In the genomic region with DNA sequence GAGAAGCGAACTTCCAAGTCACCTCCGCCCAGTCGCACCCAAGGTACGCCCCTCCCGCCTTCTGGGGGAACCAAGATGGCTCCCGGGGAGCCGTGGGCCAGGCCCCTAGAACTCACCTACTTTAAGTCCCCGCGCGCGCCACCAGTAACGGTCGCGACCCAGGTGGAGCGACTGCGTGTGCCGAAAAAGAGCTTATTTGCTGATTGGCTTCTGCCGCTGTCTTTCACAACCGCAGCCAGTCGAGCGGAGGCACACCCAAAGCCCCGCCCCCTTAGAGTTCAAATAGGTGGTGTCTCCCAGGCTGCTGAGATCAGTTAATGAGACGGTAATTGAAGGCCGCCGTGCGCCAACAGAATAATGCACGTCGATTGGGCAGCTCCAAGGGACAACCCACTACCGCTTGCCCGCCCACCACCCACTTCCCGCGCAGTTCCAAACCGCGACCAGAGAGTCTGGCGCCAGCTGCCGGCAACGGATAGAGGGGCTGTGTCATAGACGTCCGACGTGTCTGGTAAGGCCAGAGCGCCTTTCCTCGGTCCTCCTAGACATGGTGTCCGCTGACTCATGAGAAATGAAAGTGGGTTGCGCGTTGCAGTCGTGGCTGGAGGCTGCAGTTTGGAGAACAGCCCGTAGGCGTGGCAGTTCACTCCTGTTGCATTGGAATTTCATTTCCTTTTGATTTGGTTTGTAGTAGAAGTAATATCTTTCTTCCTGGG, we compare ENCODE assay signal across 1 cellular context.
TF ChIP-seq lines count a peak whose summit lies in the region.

MDC1 (minus strand) TSS at position 153 of the 716 bp plus-strand sequence. CDS start 2,106 bp downstream, outside the sequence.

TF ChIP-seq in GM12878, 131 proteins besides CTCF, POLR2A, EP300 and RAD21 (continued from another document and continues in another):
- no peak for TF ChIP-seq GABPA (IDR thresholded peaks at IDR 0.05; ENCODE audit: low read depth)
- TF ChIP-seq BACH1 (IDR thresholded peaks at IDR 0.05; ENCODE audit: borderline replicate concordance) = peak; percentile 88
- peak; percentile 54 to 96 for TF ChIP-seq EGR1 (IDR thresholded peaks at IDR 0.05; ENCODE audit: borderline replicate concordance in 1 of 2, low read depth in 2 of 2, low read length in 2 of 2)
- no peak for TF ChIP-seq ZZZ3 (IDR thresholded peaks at IDR 0.05; ENCODE audit: control insufficient read depth, insufficient read length, low read depth)
- TF ChIP-seq REST (IDR thresholded peaks at IDR 0.05; ENCODE audit: low read depth, low read length) = no peak
- no peak for TF ChIP-seq USF1 (IDR thresholded peaks at IDR 0.05; ENCODE audit: borderline replicate concordance, extremely low read length, insufficient read depth, low read depth, low read length)
- TF ChIP-seq, protein P1, sequence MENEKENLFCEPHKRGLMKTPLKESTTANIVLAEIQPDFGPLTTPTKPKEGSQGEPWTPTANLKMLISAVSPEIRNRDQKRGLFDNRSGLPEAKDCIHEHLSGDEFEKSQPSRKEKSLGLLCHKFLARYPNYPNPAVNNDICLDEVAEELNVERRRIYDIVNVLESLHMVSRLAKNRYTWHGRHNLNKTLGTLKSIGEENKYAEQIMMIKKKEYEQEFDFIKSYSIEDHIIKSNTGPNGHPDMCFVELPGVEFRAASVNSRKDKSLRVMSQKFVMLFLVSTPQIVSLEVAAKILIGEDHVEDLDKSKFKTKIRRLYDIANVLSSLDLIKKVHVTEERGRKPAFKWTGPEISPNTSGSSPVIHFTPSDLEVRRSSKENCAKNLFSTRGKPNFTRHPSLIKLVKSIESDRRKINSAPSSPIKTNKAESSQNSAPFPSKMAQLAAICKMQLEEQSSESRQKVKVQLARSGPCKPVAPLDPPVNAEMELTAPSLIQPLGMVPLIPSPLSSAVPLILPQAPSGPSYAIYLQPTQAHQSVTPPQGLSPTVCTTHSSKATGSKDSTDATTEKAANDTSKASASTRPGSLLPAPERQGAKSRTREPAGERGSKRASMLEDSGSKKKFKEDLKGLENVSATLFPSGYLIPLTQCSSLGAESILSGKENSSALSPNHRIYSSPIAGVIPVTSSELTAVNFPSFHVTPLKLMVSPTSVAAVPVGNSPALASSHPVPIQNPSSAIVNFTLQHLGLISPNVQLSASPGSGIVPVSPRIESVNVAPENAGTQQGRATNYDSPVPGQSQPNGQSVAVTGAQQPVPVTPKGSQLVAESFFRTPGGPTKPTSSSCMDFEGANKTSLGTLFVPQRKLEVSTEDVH (IDR thresholded peaks at IDR 0.05; ENCODE audit: low read depth, partially characterized antibody) = peak; percentile 98
- TF ChIP-seq FOXK2 (IDR thresholded peaks at IDR 0.05) = peak; percentile 57; the same call in 1 of the 2 replicates
- TF ChIP-seq DPF2 (IDR thresholded peaks at IDR 0.05) = peak; percentile 98
- TF ChIP-seq TCF12 (IDR thresholded peaks at IDR 0.05; ENCODE audit: low read depth, low read length) = peak; percentile 99
- peak; percentile 73 for TF ChIP-seq KLF5 (IDR thresholded peaks at IDR 0.05; ENCODE audit: partially characterized antibody)
- TF ChIP-seq TARDBP (IDR thresholded peaks at IDR 0.05; ENCODE audit: borderline replicate concordance) = peak; percentile 77; the same call in 1 of the 2 replicates
- peak; percentile 100 for TF ChIP-seq RB1 (IDR thresholded peaks at IDR 0.05; ENCODE audit: borderline replicate concordance)
- TF ChIP-seq NRF1 (conservative IDR thresholded peaks at IDR 0.05; ENCODE audit: low read depth, low read length) = peak; percentile 6; the same call in 1 of the 2 replicates
- TF ChIP-seq BHLHE40 (IDR thresholded peaks at IDR 0.05; ENCODE audit: borderline replicate concordance in 1 of 2, low read depth in 2 of 2, low read length in 1 of 2) = peak; percentile 50 to 87
- TF ChIP-seq CBX3 (IDR thresholded peaks at IDR 0.05; ENCODE audit: borderline replicate concordance, low read depth) = no peak
- TF ChIP-seq ZSCAN29 (IDR thresholded peaks at IDR 0.05) = no peak
- 0 out of 4 replicates have a peak, but pooled peaks of 1 of the 2 experiments have one; percentile 27 for TF ChIP-seq SRF (IDR thresholded peaks at IDR 0.05; ENCODE audit: low read depth in 2 of 2, low read length in 2 of 2)
- no peak for TF ChIP-seq HSF1 (IDR thresholded peaks at IDR 0.05; ENCODE audit: low read depth, low read length)
- peak; percentile 99 for TF ChIP-seq TCF3 (IDR thresholded peaks at IDR 0.05; ENCODE audit: borderline replicate concordance, insufficient read depth, low read depth, low read length)
- TF ChIP-seq IKZF1 (conservative IDR thresholded peaks at IDR 0.05) = peak; percentile 92
- TF ChIP-seq RELB (IDR thresholded peaks at IDR 0.05; ENCODE audit: low read depth) = no peak; the same call in none of the 2 replicates
- no peak for TF ChIP-seq RBBP5 (conservative IDR thresholded peaks at IDR 0.05)
- TF ChIP-seq GATAD2B (conservative IDR thresholded peaks at IDR 0.05; ENCODE audit: low read depth) = peak; percentile 57; the same call in 1 of the 2 replicates
- TF ChIP-seq ZBTB33 (IDR thresholded peaks at IDR 0.05) = no peak
- no peak for TF ChIP-seq MEF2B (IDR thresholded peaks at IDR 0.05; ENCODE audit: partially characterized antibody, poor library complexity, severe bottlenecking)
- no peak for TF ChIP-seq NR2C2 (IDR thresholded peaks at IDR 0.05; ENCODE audit: borderline replicate concordance, control insufficient read depth, insufficient read length, low read depth)
- TF ChIP-seq CREM (IDR thresholded peaks at IDR 0.05; ENCODE audit: low read depth) = peak; percentile 95
- peak; percentile 85; the same call in 1 of the 2 replicates for TF ChIP-seq PAX5 (IDR thresholded peaks at IDR 0.05; ENCODE audit: borderline replicate concordance, low read depth, low read length)
- TF ChIP-seq SIN3A (IDR thresholded peaks at IDR 0.05; ENCODE audit: low read depth, low read length) = peak; percentile 95
- peak; percentile 37 for TF ChIP-seq NFYA (IDR thresholded peaks at IDR 0.05; ENCODE audit: borderline replicate concordance, low read depth, low read length)
- peak; percentile 75 for TF ChIP-seq ZNF24 (IDR thresholded peaks at IDR 0.05)
- peak; percentile 94 for TF ChIP-seq NR2F1 (conservative IDR thresholded peaks at IDR 0.05)
- no peak for TF ChIP-seq RELA (IDR thresholded peaks at IDR 0.05; ENCODE audit: borderline replicate concordance, partially characterized antibody)
- TF ChIP-seq, protein P2, sequence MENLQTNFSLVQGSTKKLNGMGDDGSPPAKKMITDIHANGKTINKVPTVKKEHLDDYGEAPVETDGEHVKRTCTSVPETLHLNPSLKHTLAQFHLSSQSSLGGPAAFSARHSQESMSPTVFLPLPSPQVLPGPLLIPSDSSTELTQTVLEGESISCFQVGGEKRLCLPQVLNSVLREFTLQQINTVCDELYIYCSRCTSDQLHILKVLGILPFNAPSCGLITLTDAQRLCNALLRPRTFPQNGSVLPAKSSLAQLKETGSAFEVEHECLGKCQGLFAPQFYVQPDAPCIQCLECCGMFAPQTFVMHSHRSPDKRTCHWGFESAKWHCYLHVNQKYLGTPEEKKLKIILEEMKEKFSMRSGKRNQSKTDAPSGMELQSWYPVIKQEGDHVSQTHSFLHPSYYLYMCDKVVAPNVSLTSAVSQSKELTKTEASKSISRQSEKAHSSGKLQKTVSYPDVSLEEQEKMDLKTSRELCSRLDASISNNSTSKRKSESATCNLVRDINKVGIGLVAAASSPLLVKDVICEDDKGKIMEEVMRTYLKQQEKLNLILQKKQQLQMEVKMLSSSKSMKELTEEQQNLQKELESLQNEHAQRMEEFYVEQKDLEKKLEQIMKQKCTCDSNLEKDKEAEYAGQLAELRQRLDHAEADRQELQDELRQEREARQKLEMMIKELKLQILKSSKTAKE (IDR thresholded peaks at IDR 0.05; ENCODE audit: low read depth, poor library complexity, severe bottlenecking) = peak; percentile 93
- TF ChIP-seq SPI1 (IDR thresholded peaks at IDR 0.05; ENCODE audit: borderline replicate concordance, insufficient read depth, low read depth, low read length) = peak; percentile 37; the same call in 1 of the 2 replicates
- TF ChIP-seq RFX5 (IDR thresholded peaks at IDR 0.05; ENCODE audit: low read depth, low read length) = peak; percentile 61; the same call in 1 of the 2 replicates
- peak; percentile 48; the same call in 1 of the 2 replicates for TF ChIP-seq ELK1 (IDR thresholded peaks at IDR 0.05; ENCODE audit: low read depth, low read length)
- TF ChIP-seq MTA2 (IDR thresholded peaks at IDR 0.05; ENCODE audit: low read depth) = peak; percentile 91
- TF ChIP-seq SIX5 (IDR thresholded peaks at IDR 0.05; ENCODE audit: low read depth, low read length, severe bottlenecking) = peak; percentile 36
- peak; percentile 86 for TF ChIP-seq ATF7 (IDR thresholded peaks at IDR 0.05; ENCODE audit: low read depth)
- peak; percentile 90 for TF ChIP-seq E2F4 (IDR thresholded peaks at IDR 0.05; ENCODE audit: low read depth, low read length)
